ENCODE assay signal across 1 cellular context in the genomic region with DNA sequence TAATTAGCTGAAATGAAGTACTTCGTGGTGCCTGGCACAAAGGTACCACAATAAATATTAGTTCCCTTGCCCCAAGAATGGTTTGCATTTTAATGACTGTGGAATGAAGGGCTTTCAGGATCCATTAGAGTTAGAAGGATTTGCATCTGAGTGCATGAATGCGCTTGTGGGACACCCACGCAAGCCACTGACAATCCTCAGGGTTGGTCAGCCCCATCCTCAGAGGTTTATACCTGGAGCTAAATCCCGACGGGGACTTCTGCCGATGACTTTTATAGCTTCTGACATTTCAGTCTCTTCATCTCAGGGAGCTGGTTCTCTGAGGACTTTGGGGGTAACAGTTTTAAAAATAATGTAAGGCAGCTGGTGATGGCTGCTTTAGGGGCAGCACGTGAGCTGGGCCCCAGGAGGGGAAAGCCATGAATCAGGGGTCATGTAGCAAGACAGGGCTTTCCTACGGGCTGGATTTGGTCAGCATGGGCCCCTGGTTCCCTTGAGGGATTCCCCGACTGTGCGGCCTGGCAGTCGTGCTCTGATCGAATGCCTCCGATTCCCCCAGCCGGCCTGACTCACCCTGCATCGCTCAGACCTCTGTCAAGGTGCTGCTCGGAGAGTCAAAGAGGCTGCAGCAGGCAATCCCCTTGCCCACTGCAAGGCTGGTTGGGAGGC.
A peak's percentile ranks its signal among the peaks of the same experiment; 100 is the strongest.
TF ChIP-seq lines count a peak whose summit lies in the region.

No MANE protein-coding gene starts in this region.

TF ChIP-seq in GM12878, 131 proteins besides CTCF, POLR2A, EP300 and RAD21 (continued from another document and continues in another):
- TF ChIP-seq, protein P1, sequence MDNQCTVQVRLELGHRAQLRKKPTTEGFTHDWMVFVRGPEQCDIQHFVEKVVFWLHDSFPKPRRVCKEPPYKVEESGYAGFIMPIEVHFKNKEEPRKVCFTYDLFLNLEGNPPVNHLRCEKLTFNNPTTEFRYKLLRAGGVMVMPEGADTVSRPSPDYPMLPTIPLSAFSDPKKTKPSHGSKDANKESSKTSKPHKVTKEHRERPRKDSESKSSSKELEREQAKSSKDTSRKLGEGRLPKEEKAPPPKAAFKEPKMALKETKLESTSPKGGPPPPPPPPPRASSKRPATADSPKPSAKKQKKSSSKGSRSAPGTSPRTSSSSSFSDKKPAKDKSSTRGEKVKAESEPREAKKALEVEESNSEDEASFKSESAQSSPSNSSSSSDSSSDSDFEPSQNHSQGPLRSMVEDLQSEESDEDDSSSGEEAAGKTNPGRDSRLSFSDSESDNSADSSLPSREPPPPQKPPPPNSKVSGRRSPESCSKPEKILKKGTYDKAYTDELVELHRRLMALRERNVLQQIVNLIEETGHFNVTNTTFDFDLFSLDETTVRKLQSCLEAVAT (IDR thresholded peaks at IDR 0.05), result peak; percentile 98
- TF ChIP-seq MTA2 (IDR thresholded peaks at IDR 0.05; ENCODE audit: low read depth), result peak; percentile 53; the same call in 1 of the 2 replicates
- peak; percentile 82 for TF ChIP-seq GATAD2B (conservative IDR thresholded peaks at IDR 0.05; ENCODE audit: low read depth)
- TF ChIP-seq TCF7 (IDR thresholded peaks at IDR 0.05; ENCODE audit: borderline replicate concordance), result peak; percentile 68; the same call in 1 of the 2 replicates
- TF ChIP-seq ZNF622 (IDR thresholded peaks at IDR 0.05), result no peak
- peak; percentile 84 for TF ChIP-seq ZBED1 (IDR thresholded peaks at IDR 0.05; ENCODE audit: borderline replicate concordance)
- no peak for TF ChIP-seq STAT3 (IDR thresholded peaks at IDR 0.05; ENCODE audit: low read depth, low read length)
- TF ChIP-seq, protein P2, sequence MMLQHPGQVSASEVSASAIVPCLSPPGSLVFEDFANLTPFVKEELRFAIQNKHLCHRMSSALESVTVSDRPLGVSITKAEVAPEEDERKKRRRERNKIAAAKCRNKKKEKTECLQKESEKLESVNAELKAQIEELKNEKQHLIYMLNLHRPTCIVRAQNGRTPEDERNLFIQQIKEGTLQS (IDR thresholded peaks at IDR 0.05; ENCODE audit: borderline replicate concordance, extremely low read depth, low read depth, low read length), result no peak
- peak; percentile 77; the same call in 1 of the 2 replicates for TF ChIP-seq PAX5 (IDR thresholded peaks at IDR 0.05; ENCODE audit: borderline replicate concordance, low read depth, low read length)
- TF ChIP-seq NR2C1 (IDR thresholded peaks at IDR 0.05), result 0 out of 2 replicates have a peak, but pooled peaks have one; percentile 43
- peak; percentile 57; the same call in 1 of the 2 replicates for TF ChIP-seq ATF7 (IDR thresholded peaks at IDR 0.05; ENCODE audit: low read depth)
- TF ChIP-seq, protein P3, sequence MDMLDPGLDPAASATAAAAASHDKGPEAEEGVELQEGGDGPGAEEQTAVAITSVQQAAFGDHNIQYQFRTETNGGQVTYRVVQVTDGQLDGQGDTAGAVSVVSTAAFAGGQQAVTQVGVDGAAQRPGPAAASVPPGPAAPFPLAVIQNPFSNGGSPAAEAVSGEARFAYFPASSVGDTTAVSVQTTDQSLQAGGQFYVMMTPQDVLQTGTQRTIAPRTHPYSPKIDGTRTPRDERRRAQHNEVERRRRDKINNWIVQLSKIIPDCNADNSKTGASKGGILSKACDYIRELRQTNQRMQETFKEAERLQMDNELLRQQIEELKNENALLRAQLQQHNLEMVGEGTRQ (IDR thresholded peaks at IDR 0.05; ENCODE audit: borderline replicate concordance, low read depth, low read length), result no peak; the same call in 1 of the 2 replicates
- TF ChIP-seq SUZ12 (IDR thresholded peaks at IDR 0.05; ENCODE audit: unreplicated experiment), result no peak
- no peak for TF ChIP-seq RCOR1 (conservative IDR thresholded peaks at IDR 0.05; ENCODE audit: low read depth, low read length)
- no peak for TF ChIP-seq CHD4 (IDR thresholded peaks at IDR 0.05)
- peak; percentile 90 for TF ChIP-seq NR2F1 (conservative IDR thresholded peaks at IDR 0.05)
- TF ChIP-seq, protein P4, sequence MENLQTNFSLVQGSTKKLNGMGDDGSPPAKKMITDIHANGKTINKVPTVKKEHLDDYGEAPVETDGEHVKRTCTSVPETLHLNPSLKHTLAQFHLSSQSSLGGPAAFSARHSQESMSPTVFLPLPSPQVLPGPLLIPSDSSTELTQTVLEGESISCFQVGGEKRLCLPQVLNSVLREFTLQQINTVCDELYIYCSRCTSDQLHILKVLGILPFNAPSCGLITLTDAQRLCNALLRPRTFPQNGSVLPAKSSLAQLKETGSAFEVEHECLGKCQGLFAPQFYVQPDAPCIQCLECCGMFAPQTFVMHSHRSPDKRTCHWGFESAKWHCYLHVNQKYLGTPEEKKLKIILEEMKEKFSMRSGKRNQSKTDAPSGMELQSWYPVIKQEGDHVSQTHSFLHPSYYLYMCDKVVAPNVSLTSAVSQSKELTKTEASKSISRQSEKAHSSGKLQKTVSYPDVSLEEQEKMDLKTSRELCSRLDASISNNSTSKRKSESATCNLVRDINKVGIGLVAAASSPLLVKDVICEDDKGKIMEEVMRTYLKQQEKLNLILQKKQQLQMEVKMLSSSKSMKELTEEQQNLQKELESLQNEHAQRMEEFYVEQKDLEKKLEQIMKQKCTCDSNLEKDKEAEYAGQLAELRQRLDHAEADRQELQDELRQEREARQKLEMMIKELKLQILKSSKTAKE (IDR thresholded peaks at IDR 0.05; ENCODE audit: low read depth, poor library complexity, severe bottlenecking), result peak; percentile 84
- TF ChIP-seq FOXM1 (IDR thresholded peaks at IDR 0.05; ENCODE audit: low read depth, low read length), result peak; percentile 60; the same call in 1 of the 2 replicates
- peak; percentile 57; the same call in 1 of the 2 replicates for TF ChIP-seq TBL1XR1 (IDR thresholded peaks at IDR 0.05; ENCODE audit: low read depth, low read length)
- no peak for TF ChIP-seq CBX3 (IDR thresholded peaks at IDR 0.05; ENCODE audit: borderline replicate concordance, low read depth)
- no peak for TF ChIP-seq JUND (IDR thresholded peaks at IDR 0.05; ENCODE audit: low read depth, low read length)
- TF ChIP-seq, protein P5, sequence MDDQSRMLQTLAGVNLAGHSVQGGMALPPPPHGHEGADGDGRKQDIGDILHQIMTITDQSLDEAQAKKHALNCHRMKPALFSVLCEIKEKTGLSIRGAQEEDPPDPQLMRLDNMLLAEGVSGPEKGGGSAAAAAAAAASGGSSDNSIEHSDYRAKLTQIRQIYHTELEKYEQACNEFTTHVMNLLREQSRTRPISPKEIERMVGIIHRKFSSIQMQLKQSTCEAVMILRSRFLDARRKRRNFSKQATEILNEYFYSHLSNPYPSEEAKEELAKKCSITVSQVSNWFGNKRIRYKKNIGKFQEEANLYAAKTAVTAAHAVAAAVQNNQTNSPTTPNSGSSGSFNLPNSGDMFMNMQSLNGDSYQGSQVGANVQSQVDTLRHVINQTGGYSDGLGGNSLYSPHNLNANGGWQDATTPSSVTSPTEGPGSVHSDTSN (IDR thresholded peaks at IDR 0.05; ENCODE audit: insufficient replicate concordance, low read depth, low read length), result no peak
- TF ChIP-seq SMAD1 (IDR thresholded peaks at IDR 0.05; ENCODE audit: low read depth, partially characterized antibody), result no peak
- TF ChIP-seq SMARCA5 (IDR thresholded peaks at IDR 0.05), result no peak
- TF ChIP-seq, protein P6, sequence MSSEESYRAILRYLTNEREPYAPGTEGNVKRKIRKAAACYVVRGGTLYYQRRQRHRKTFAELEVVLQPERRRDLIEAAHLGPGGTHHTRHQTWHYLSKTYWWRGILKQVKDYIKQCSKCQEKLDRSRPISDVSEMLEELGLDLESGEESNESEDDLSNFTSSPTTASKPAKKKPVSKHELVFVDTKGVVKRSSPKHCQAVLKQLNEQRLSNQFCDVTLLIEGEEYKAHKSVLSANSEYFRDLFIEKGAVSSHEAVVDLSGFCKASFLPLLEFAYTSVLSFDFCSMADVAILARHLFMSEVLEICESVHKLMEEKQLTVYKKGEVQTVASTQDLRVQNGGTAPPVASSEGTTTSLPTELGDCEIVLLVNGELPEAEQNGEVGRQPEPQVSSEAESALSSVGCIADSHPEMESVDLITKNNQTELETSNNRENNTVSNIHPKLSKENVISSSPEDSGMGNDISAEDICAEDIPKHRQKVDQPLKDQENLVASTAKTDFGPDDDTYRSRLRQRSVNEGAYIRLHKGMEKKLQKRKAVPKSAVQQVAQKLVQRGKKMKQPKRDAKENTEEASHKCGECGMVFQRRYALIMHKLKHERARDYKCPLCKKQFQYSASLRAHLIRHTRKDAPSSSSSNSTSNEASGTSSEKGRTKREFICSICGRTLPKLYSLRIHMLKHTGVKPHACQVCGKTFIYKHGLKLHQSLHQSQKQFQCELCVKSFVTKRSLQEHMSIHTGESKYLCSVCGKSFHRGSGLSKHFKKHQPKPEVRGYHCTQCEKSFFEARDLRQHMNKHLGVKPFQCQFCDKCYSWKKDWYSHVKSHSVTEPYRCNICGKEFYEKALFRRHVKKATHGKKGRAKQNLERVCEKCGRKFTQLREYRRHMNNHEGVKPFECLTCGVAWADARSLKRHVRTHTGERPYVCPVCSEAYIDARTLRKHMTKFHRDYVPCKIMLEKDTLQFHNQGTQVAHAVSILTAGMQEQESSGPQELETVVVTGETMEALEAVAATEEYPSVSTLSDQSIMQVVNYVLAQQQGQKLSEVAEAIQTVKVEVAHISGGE (CRISPR knock-in tag; IDR thresholded peaks at IDR 0.05), result no peak
- no peak for TF ChIP-seq TCF12 (IDR thresholded peaks at IDR 0.05; ENCODE audit: low read depth, low read length)
- no peak for TF ChIP-seq SPI1 (IDR thresholded peaks at IDR 0.05; ENCODE audit: borderline replicate concordance, insufficient read depth, low read depth, low read length)
- peak; percentile 98 for TF ChIP-seq BHLHE40 (IDR thresholded peaks at IDR 0.05; ENCODE audit: borderline replicate concordance in 1 of 2, low read depth in 2 of 2, low read length in 1 of 2)
- no peak for TF ChIP-seq BRCA1 (IDR thresholded peaks at IDR 0.05; ENCODE audit: low read depth, low read length)
- TF ChIP-seq, protein P7, sequence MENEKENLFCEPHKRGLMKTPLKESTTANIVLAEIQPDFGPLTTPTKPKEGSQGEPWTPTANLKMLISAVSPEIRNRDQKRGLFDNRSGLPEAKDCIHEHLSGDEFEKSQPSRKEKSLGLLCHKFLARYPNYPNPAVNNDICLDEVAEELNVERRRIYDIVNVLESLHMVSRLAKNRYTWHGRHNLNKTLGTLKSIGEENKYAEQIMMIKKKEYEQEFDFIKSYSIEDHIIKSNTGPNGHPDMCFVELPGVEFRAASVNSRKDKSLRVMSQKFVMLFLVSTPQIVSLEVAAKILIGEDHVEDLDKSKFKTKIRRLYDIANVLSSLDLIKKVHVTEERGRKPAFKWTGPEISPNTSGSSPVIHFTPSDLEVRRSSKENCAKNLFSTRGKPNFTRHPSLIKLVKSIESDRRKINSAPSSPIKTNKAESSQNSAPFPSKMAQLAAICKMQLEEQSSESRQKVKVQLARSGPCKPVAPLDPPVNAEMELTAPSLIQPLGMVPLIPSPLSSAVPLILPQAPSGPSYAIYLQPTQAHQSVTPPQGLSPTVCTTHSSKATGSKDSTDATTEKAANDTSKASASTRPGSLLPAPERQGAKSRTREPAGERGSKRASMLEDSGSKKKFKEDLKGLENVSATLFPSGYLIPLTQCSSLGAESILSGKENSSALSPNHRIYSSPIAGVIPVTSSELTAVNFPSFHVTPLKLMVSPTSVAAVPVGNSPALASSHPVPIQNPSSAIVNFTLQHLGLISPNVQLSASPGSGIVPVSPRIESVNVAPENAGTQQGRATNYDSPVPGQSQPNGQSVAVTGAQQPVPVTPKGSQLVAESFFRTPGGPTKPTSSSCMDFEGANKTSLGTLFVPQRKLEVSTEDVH (IDR thresholded peaks at IDR 0.05; ENCODE audit: low read depth, partially characterized antibody), result no peak
- TF ChIP-seq, protein P8, sequence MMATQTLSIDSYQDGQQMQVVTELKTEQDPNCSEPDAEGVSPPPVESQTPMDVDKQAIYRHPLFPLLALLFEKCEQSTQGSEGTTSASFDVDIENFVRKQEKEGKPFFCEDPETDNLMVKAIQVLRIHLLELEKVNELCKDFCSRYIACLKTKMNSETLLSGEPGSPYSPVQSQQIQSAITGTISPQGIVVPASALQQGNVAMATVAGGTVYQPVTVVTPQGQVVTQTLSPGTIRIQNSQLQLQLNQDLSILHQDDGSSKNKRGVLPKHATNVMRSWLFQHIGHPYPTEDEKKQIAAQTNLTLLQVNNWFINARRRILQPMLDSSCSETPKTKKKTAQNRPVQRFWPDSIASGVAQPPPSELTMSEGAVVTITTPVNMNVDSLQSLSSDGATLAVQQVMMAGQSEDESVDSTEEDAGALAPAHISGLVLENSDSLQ (IDR thresholded peaks at IDR 0.05), result no peak
- TF ChIP-seq, protein P9, sequence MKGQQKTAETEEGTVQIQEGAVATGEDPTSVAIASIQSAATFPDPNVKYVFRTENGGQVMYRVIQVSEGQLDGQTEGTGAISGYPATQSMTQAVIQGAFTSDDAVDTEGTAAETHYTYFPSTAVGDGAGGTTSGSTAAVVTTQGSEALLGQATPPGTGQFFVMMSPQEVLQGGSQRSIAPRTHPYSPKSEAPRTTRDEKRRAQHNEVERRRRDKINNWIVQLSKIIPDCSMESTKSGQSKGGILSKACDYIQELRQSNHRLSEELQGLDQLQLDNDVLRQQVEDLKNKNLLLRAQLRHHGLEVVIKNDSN (IDR thresholded peaks at IDR 0.05; ENCODE audit: borderline replicate concordance, extremely low read length, insufficient read depth, low read depth, low read length), result peak; percentile 29
- TF ChIP-seq HCFC1 (IDR thresholded peaks at IDR 0.05; ENCODE audit: low read length), result 0 out of 2 replicates have a peak, but pooled peaks have one; percentile 11
- no peak for TF ChIP-seq SMAD5 (IDR thresholded peaks at IDR 0.05; ENCODE audit: low read depth)
- peak in 1 of 2 experiments; percentile 62; a peak in 2 of 3 replicates for TF ChIP-seq EGR1 (IDR thresholded peaks at IDR 0.05; ENCODE audit: borderline replicate concordance in 1 of 2, low read depth in 2 of 2, low read length in 2 of 2)
- TF ChIP-seq DPF2 (IDR thresholded peaks at IDR 0.05), result peak; percentile 78; the same call in 1 of the 2 replicates
- TF ChIP-seq TCF3 (IDR thresholded peaks at IDR 0.05; ENCODE audit: borderline replicate concordance, insufficient read depth, low read depth, low read length), result peak; percentile 83; the same call in 1 of the 2 replicates
- no peak for TF ChIP-seq ZNF217 (IDR thresholded peaks at IDR 0.05)
- no peak for TF ChIP-seq NFYA (IDR thresholded peaks at IDR 0.05; ENCODE audit: borderline replicate concordance, low read depth, low read length)
- TF ChIP-seq BCL11A (IDR thresholded peaks at IDR 0.05; ENCODE audit: low read depth, low read length), result peak; percentile 34; the same call in 1 of the 2 replicates
- no peak for TF ChIP-seq FOS (IDR thresholded peaks at IDR 0.05; ENCODE audit: borderline replicate concordance, extremely low read depth, insufficient read length)
- TF ChIP-seq, protein P10, sequence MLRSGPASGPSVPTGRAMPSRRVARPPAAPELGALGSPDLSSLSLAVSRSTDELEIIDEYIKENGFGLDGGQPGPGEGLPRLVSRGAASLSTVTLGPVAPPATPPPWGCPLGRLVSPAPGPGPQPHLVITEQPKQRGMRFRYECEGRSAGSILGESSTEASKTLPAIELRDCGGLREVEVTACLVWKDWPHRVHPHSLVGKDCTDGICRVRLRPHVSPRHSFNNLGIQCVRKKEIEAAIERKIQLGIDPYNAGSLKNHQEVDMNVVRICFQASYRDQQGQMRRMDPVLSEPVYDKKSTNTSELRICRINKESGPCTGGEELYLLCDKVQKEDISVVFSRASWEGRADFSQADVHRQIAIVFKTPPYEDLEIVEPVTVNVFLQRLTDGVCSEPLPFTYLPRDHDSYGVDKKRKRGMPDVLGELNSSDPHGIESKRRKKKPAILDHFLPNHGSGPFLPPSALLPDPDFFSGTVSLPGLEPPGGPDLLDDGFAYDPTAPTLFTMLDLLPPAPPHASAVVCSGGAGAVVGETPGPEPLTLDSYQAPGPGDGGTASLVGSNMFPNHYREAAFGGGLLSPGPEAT (IDR thresholded peaks at IDR 0.05; ENCODE audit: low read depth), result peak; percentile 70; the same call in 1 of the 2 replicates
- peak; percentile 4; the same call in 1 of the 2 replicates for TF ChIP-seq ZNF24 (IDR thresholded peaks at IDR 0.05)
- TF ChIP-seq MEF2A (IDR thresholded peaks at IDR 0.05; ENCODE audit: insufficient read depth, low read depth, low read length), result peak; percentile 53; the same call in 1 of the 2 replicates
- TF ChIP-seq SREBF1 (IDR thresholded peaks at IDR 0.05; ENCODE audit: low read length), result no peak
